ENCODE assay signal across 1 cellular context in genomic region chr22:22207845-22208564, GRCh38.
TF ChIP-seq lines count a peak whose summit lies in the region.

No MANE protein-coding gene starts in this region.

TF ChIP-seq in H1, 55 proteins besides CTCF, POLR2A, EP300 and RAD21:
- TF ChIP-seq CHD7 (IDR thresholded peaks at IDR 0.05; ENCODE audit: insufficient replicate concordance, low read length): no peak
- peak; percentile 40 for TF ChIP-seq EZH2 (IDR thresholded peaks at IDR 0.05; ENCODE audit: low read depth, low read length, severe bottlenecking)
